8 cellular contexts compared by ENCODE assay signal in genomic region chr7:143837223-143837622, GRCh38.
DNase-seq lines count a peak whose midpoint lies in the region; ATAC-seq and TF ChIP-seq lines count a peak whose summit lies in the region.
"Not testable (repeated sequence)": the region's sequence is repeated elsewhere in the genome, so short reads cannot be mapped to it uniquely, and the experiment has no call there.

No MANE protein-coding gene starts in this region.

- not testable (repeated sequence) for H3K27ac ChIP-seq in BLaER1; PC-9; endodermal cell (ENCODE audit: low read depth, low read length)
- H3K27ac ChIP-seq in naive thymus-derived CD4-positive, alpha-beta T cell (ENCODE audit: low read depth, low read length): peak overlapping the region; percentile 41

- not testable (repeated sequence) for H3K36me3 ChIP-seq in BLaER1; PC-9 (ENCODE audit: low read depth); endodermal cell (ENCODE audit: control insufficient read depth, insufficient read depth, low read length); naive thymus-derived CD4-positive, alpha-beta T cell (ENCODE audit: control insufficient read depth in 2 of 3, insufficient read depth in 3 of 3, low read length in 3 of 3)

- H3K9me2 ChIP-seq in PC-9 (ENCODE audit: insufficient read depth): not testable (repeated sequence)

- not testable (repeated sequence) for H3K4me3 Mint-ChIP-seq in activated T-cell treated with anti-CD3 and anti-CD28 coated beads, Interleukin-2, amount 50 U/mL, for 24 hours; endodermal cell
- peak overlapping the region in 1 of 10 donors; percentile 41 for H3K4me3 Mint-ChIP-seq in naive thymus-derived CD4-positive, alpha-beta T cell

- H3K4me1 ChIP-seq in BLaER1; PC-9 (replicated peaks; ENCODE audit: insufficient read depth); endodermal cell (ENCODE audit: control insufficient read depth, insufficient read depth, low read length); naive thymus-derived CD4-positive, alpha-beta T cell (ENCODE audit: control insufficient read depth in 2 of 2, insufficient read depth in 2 of 2, low read length in 2 of 2): not testable (repeated sequence)

- ATAC-seq in GM19372 (IDR thresholded peaks at IDR 0.05; ENCODE audit: low read depth, unreplicated experiment) (peak; percentile 60), HG02981 (IDR thresholded peaks at IDR 0.05; ENCODE audit: unreplicated experiment) (peak; percentile 58)
- peak; percentile 78 for ATAC-seq in naive thymus-derived CD4-positive, alpha-beta T cell

- not testable (repeated sequence) for H3K27me3 Mint-ChIP-seq in activated T-cell treated with anti-CD3 and anti-CD28 coated beads, Interleukin-2, amount 50 U/mL, for 24 hours; endodermal cell (ENCODE audit: insufficient read depth); naive thymus-derived CD4-positive, alpha-beta T cell

- H2AFZ ChIP-seq in PC-9: not testable (repeated sequence)

- not testable (repeated sequence) for H3K27ac Mint-ChIP-seq in activated T-cell treated with anti-CD3 and anti-CD28 coated beads, Interleukin-2, amount 50 U/mL, for 24 hours; endodermal cell; naive thymus-derived CD4-positive, alpha-beta T cell

- not testable (repeated sequence) for H3K27me3 ChIP-seq in BLaER1; PC-9 (ENCODE audit: insufficient read depth, low read depth); endodermal cell (ENCODE audit: control insufficient read depth, insufficient read depth, low read length, poor library complexity, severe bottlenecking); naive thymus-derived CD4-positive, alpha-beta T cell (ENCODE audit: control insufficient read depth in 2 of 2, insufficient read depth in 2 of 2, low read length in 2 of 2)

- H3K4me2 ChIP-seq in BLaER1, PC-9: not testable (repeated sequence)

- CTCF ChIA-PET in PC-9 (lab: Charles Lee); naive thymus-derived CD4-positive, alpha-beta T cell (lab: Charles Lee): not testable (repeated sequence)

- H3F3A ChIP-seq in PC-9 (ENCODE audit: insufficient read depth, low read depth): not testable (repeated sequence)

- peak in 1 of 2 experiments; percentile 99 for DNase-seq in PC-9
- DNase-seq in activated T-cell treated with anti-CD3 and anti-CD28 coated beads, Interleukin-2, amount 50 U/mL, for 24 hours: peak; percentile 99
- DNase-seq in endodermal cell: not testable (repeated sequence)
- peak; percentile 75 to 99 (median 91) for DNase-seq in naive thymus-derived CD4-positive, alpha-beta T cell
- peak; percentile 83 for DNase-seq in stimulated activated CD8-positive, alpha-beta memory T cell treated with anti-CD3 and anti-CD28 coated beads, Interleukin-12 subunit alpha, Interleukin-12 subunit beta, amount 100 ng/mL, for 24 hours (ENCODE audit: extremely low read depth)

- H3K9me3 Mint-ChIP-seq in activated T-cell treated with anti-CD3 and anti-CD28 coated beads, Interleukin-2, amount 50 U/mL, for 24 hours; endodermal cell; naive thymus-derived CD4-positive, alpha-beta T cell: not testable (repeated sequence)

- not testable (repeated sequence) for H3K9ac ChIP-seq in BLaER1; endodermal cell (ENCODE audit: extremely low read depth, low read length, poor library complexity, severe bottlenecking)

- TF ChIP-seq CTCF in PC-9 (conservative IDR thresholded peaks at IDR 0.05): peak; percentile 58
- TF ChIP-seq CTCF in endodermal cell (conservative IDR thresholded peaks at IDR 0.05): peak; percentile 70

- H3K9me3 ChIP-seq in BLaER1; PC-9 (ENCODE audit: insufficient read depth, low read depth); endodermal cell (ENCODE audit: control insufficient read depth, low read length); naive thymus-derived CD4-positive, alpha-beta T cell (ENCODE audit: control insufficient read depth in 2 of 3, low read length in 3 of 3): not testable (repeated sequence)

- POLR2A ChIA-PET in PC-9 (lab: Charles Lee; ENCODE audit: unreplicated experiment); naive thymus-derived CD4-positive, alpha-beta T cell (lab: Charles Lee): not testable (repeated sequence)

- WGBS in endodermal cell (ENCODE audit: insufficient coverage in 1 of 2, insufficient read length in 1 of 2), 2 experiments: 0% methylated on average over 11 to 14 of the region's 24 CpGs

- intact Hi-C loops in PC-9 (cut with micrococcal nuclease; ENCODE audit: unreplicated experiment); naive thymus-derived CD4-positive, alpha-beta T cell (cut with micrococcal nuclease): not testable (repeated sequence)

- not testable (repeated sequence) for H3K36me3 Mint-ChIP-seq in activated T-cell treated with anti-CD3 and anti-CD28 coated beads, Interleukin-2, amount 50 U/mL, for 24 hours (ENCODE audit: low read depth); endodermal cell (ENCODE audit: low read depth); naive thymus-derived CD4-positive, alpha-beta T cell

- peak overlapping the region; percentile 55 for H3K4me3 ChIP-seq in BLaER1
- not testable (repeated sequence) for H3K4me3 ChIP-seq in PC-9; endodermal cell (ENCODE audit: low read length); naive thymus-derived CD4-positive, alpha-beta T cell (ENCODE audit: low read length)

- not testable (repeated sequence) for H3K79me2 ChIP-seq in PC-9 (ENCODE audit: low read depth)

- BruUV-seq in PC-9 (replicated peaks; lab: Mats Ljungman, UMichigan): TSS peak; percentile 94

- H3K4me1 Mint-ChIP-seq in activated T-cell treated with anti-CD3 and anti-CD28 coated beads, Interleukin-2, amount 50 U/mL, for 24 hours (ENCODE audit: low read depth); endodermal cell; naive thymus-derived CD4-positive, alpha-beta T cell: not testable (repeated sequence)

- not testable (repeated sequence) for H4K20me1 ChIP-seq in BLaER1; PC-9 (ENCODE audit: insufficient read depth)
